Comparison of ENCODE assay signal across 15 cellular contexts in genomic region chr1:116521186-116521585, GRCh38. TPM values are rescaled to one million over a fixed set of nuclear protein-coding genes. Genes with fewer than 3 reads are reported as not detected.
DNase-seq lines count a peak whose midpoint lies in the region; ATAC-seq and TF ChIP-seq lines count a peak whose summit lies in the region.
"Had no signal": no experiment of that assay in that cellular context is flagged by ENCODE, and none has a peak within 500 bp of the region (broad histone marks: within the 10 kb centered on the region; RNA-seq: fewer than 3 reads in every experiment).

No MANE protein-coding gene starts in this region.

- H3K4me3 ChIP-seq in heart left ventricle (no peak overlapping the region), right atrium auricular region (no peak overlapping the region), right cardiac atrium (ENCODE audit: low read length) (no peak overlapping the region), aorta (ENCODE audit: low read length in 2 of 2) (no peak overlapping the region)
- H3K4me3 ChIP-seq: K562 had no signal

- H3K36me3 ChIP-seq in heart left ventricle (peaks cover 0 to 38% (median 26%) of the 10 kb centered on the region in 9 donors), right atrium auricular region (peaks cover 6% of the 10 kb centered on the region), aorta (ENCODE audit: control insufficient read depth in 1 of 2, insufficient read depth in 2 of 2, low read length in 1 of 2) (peaks cover 0 to 2% of the 10 kb centered on the region in 2 donors)

- H3K27me3 ChIP-seq in heart left ventricle (no peaks in the 10 kb centered on the region), right atrium auricular region (no peaks in the 10 kb centered on the region), right cardiac atrium (ENCODE audit: control insufficient read depth, insufficient read depth) (no peaks in the 10 kb centered on the region), aorta (ENCODE audit: control insufficient read depth in 1 of 2, insufficient read depth in 2 of 2, low read length in 1 of 2) (no peaks in the 10 kb centered on the region)

- TF ChIP-seq POLR2A in heart left ventricle (IDR thresholded peaks at IDR 0.05), result no peak

- DNase-seq in heart left ventricle (no peak), right atrium auricular region (ENCODE audit: low spot score) (no peak), amniotic epithelial cell (ENCODE audit: low read depth) (peak; percentile 12), right cardiac atrium (no peak), aorta (no peak)
- no peak for DNase-seq in activated CD4-positive, alpha-beta T cell treated with anti-CD3 and anti-CD28 coated beads for 36 hours
- DNase-seq: activated CD8-positive, alpha-beta T cell treated with anti-CD3 and anti-CD28 coated beads, Interleukin-2, amount 10 ng/mL, durations not matched to agents 7 days and 5 days; activated naive CD4-positive, alpha-beta T cell treated with anti-CD3 and anti-CD28 coated beads for 36 hours; NCI-H187; NCI-H526 treated with DMSO at 0.1 percent for 48 hours; SHP77 had no signal

- H3K36me3 Mint-ChIP-seq in activated T-helper 17 cell treated with anti-CD3 and anti-CD28 coated beads, Interleukin-2, amount 50 U/mL, for 72 hours (ENCODE audit: low read depth), result peaks cover 61% of the 10 kb centered on the region
- peaks cover 2% of the 10 kb centered on the region for H3K36me3 Mint-ChIP-seq in activated CD4-positive, alpha-beta T cell treated with anti-CD3 and anti-CD28 coated beads for 36 hours (ENCODE audit: low read depth)

- CTCF ChIA-PET in activated CD4-positive, alpha-beta T cell treated with anti-CD3 and anti-CD28 coated beads for 36 hours (lab: Charles Lee), result no interaction called here

- TF ChIP-seq CTCF in heart left ventricle (IDR thresholded peaks at IDR 0.05) (no peak), right atrium auricular region (IDR thresholded peaks at IDR 0.05) (no peak)

- 84 to 88% (median 88%) methylated on average over 3 of the region's 3 CpGs for WGBS in heart left ventricle, 4 donors
- 76% methylated on average over 3 of the region's 3 CpGs for WGBS in right cardiac atrium
- WGBS in aorta, 2 donors, result 17 to 21% methylated on average over 3 of the region's 3 CpGs

- intact Hi-C loops in heart left ventricle (cut with DNase I), result no loop called here
- intact Hi-C loops in right cardiac atrium (cut with DNase I), result no loop called here
- intact Hi-C loops in aorta (cut with DNase I), result loop anchor here in 1 of 2 donors (5.0 kb wide), 1 partner anchor 51 kb away; the partner anchor contains the start of gene CD58
- intact Hi-C loops in activated CD4-positive, alpha-beta T cell treated with anti-CD3 and anti-CD28 coated beads for 36 hours (cut with DNase I, micrococcal nuclease), result no loop called here

- H3K4me3 Mint-ChIP-seq in activated T-helper 17 cell treated with anti-CD3 and anti-CD28 coated beads, Interleukin-2, amount 50 U/mL, for 72 hours, result no peak overlapping the region
- H3K4me3 Mint-ChIP-seq in activated CD4-positive, alpha-beta T cell treated with anti-CD3 and anti-CD28 coated beads for 36 hours, result no peak overlapping the region
- H3K4me3 Mint-ChIP-seq: activated CD8-positive, alpha-beta T cell treated with anti-CD3 and anti-CD28 coated beads, Interleukin-2, amount 10 ng/mL, durations not matched to agents 7 days and 5 days; activated naive CD4-positive, alpha-beta T cell treated with anti-CD3 and anti-CD28 coated beads for 36 hours had no signal

- ATAC-seq in heart left ventricle (peak in 3 of 4 donors; percentile 30 to 42 (median 39)), right cardiac atrium (peak; percentile 47 to 59), aorta (ENCODE audit: low FRiP score) (peak; percentile 76), HG03095 (IDR thresholded peaks at IDR 0.05; ENCODE audit: unreplicated experiment) (no peak)
- no peak for ATAC-seq in activated T-helper 17 cell treated with anti-CD3 and anti-CD28 coated beads, Interleukin-2, amount 50 U/mL, for 72 hours (replicated peaks)
- ATAC-seq in activated CD4-positive, alpha-beta T cell treated with anti-CD3 and anti-CD28 coated beads for 36 hours, result no peak
- ATAC-seq: activated CD8-positive, alpha-beta T cell treated with anti-CD3 and anti-CD28 coated beads, Interleukin-2, amount 10 ng/mL, durations not matched to agents 7 days and 5 days; K562 had no signal

- H3K9me3 Mint-ChIP-seq in activated T-helper 17 cell treated with anti-CD3 and anti-CD28 coated beads, Interleukin-2, amount 50 U/mL, for 72 hours, result no peaks in the 10 kb centered on the region
- H3K9me3 Mint-ChIP-seq in activated CD4-positive, alpha-beta T cell treated with anti-CD3 and anti-CD28 coated beads for 36 hours (ENCODE audit: low read depth), result no peaks in the 10 kb centered on the region
- H3K9me3 Mint-ChIP-seq: activated naive CD4-positive, alpha-beta T cell treated with anti-CD3 and anti-CD28 coated beads for 36 hours had no signal

- H3K4me1 ChIP-seq in heart left ventricle (peaks cover 0 to 6% (median 0%) of the 10 kb centered on the region in 12 donors), right atrium auricular region (no peaks in the 10 kb centered on the region), right cardiac atrium (ENCODE audit: control insufficient read depth, insufficient read depth, low read length) (no peaks in the 10 kb centered on the region), aorta (ENCODE audit: control insufficient read depth in 1 of 2, insufficient read depth in 2 of 2, low read length in 2 of 2) (no peaks in the 10 kb centered on the region)

- H3K9me3 ChIP-seq in heart left ventricle (no peaks in the 10 kb centered on the region), right atrium auricular region (no peaks in the 10 kb centered on the region), right cardiac atrium (ENCODE audit: control insufficient read depth, low read length) (no peaks in the 10 kb centered on the region), aorta (ENCODE audit: control insufficient read depth, low read length) (no peaks in the 10 kb centered on the region)

- no peak overlapping the region for H3K27ac Mint-ChIP-seq in activated T-helper 17 cell treated with anti-CD3 and anti-CD28 coated beads, Interleukin-2, amount 50 U/mL, for 72 hours
- no peak overlapping the region for H3K27ac Mint-ChIP-seq in activated CD4-positive, alpha-beta T cell treated with anti-CD3 and anti-CD28 coated beads for 36 hours
- H3K27ac Mint-ChIP-seq: activated CD8-positive, alpha-beta T cell treated with anti-CD3 and anti-CD28 coated beads, Interleukin-2, amount 10 ng/mL, durations not matched to agents 7 days and 5 days; activated naive CD4-positive, alpha-beta T cell treated with anti-CD3 and anti-CD28 coated beads for 36 hours had no signal

- H3K4me1 Mint-ChIP-seq in activated T-helper 17 cell treated with anti-CD3 and anti-CD28 coated beads, Interleukin-2, amount 50 U/mL, for 72 hours, result peaks cover 15% of the 10 kb centered on the region
- peaks cover 14% of the 10 kb centered on the region for H3K4me1 Mint-ChIP-seq in activated CD4-positive, alpha-beta T cell treated with anti-CD3 and anti-CD28 coated beads for 36 hours

- H3K27ac ChIP-seq in heart left ventricle, result no peak overlapping the region
- no peak overlapping the region for H3K27ac ChIP-seq in right atrium auricular region
- H3K27ac ChIP-seq in right cardiac atrium (ENCODE audit: low read length), result no peak overlapping the region
- peak overlapping the region; percentile 51 to 81 for H3K27ac ChIP-seq in aorta (ENCODE audit: low read depth in 1 of 2, low read length in 2 of 2)
- H3K27ac ChIP-seq: epithelial cell of prostate had no signal

- POLR2A ChIA-PET in activated CD4-positive, alpha-beta T cell treated with anti-CD3 and anti-CD28 coated beads for 36 hours (lab: Charles Lee), result no interaction called here

- H3K27me3 Mint-ChIP-seq in activated T-helper 17 cell treated with anti-CD3 and anti-CD28 coated beads, Interleukin-2, amount 50 U/mL, for 72 hours, result no peaks in the 10 kb centered on the region
- H3K27me3 Mint-ChIP-seq in activated CD4-positive, alpha-beta T cell treated with anti-CD3 and anti-CD28 coated beads for 36 hours, result no peaks in the 10 kb centered on the region

RNA-seq across cellular contexts. Expression of gene CD58, which starts 49.6 kb away (rescaled TPM):
- total RNA-seq in heart left ventricle, result 10 to 100 TPM; 19.6 to 37.5 (median 27.1) TPM
- polyA plus RNA-seq in heart left ventricle, result 10 to 100 TPM; 39.1 to 45.8 TPM
- total RNA-seq in right atrium auricular region, result 10 to 100 TPM; 26.4 to 27.4 TPM
- total RNA-seq in right cardiac atrium, result 10 to 100 TPM; 17.8 to 28.7 (median 21.4) TPM
- polyA plus RNA-seq in right cardiac atrium, result 39.0 TPM
- total RNA-seq in aorta, result 10 to 100 TPM; 28.6 to 30.7 TPM
- 10 to 100 TPM; 32.4 to 45.4 TPM for polyA plus RNA-seq in aorta
- 10 to 100 TPM; 36.8 to 40.5 TPM for total RNA-seq in activated T-helper 17 cell treated with anti-CD3 and anti-CD28 coated beads, Interleukin-2, amount 50 U/mL, for 72 hours
- total RNA-seq in activated CD4-positive, alpha-beta T cell treated with anti-CD3 and anti-CD28 coated beads for 36 hours, result 10 to 100 TPM; 12.4 to 16.0 TPM

Comparison
In these comparisons a context has a peak if more than half of its experiments do, and no peak if none do; other contexts are left out.
1. ATAC-seq: peak in heart left ventricle (3 of 4), right cardiac atrium (2 of 2) and aorta (single experiment); none in HG03095 (single experiment), activated T-helper 17 cell treated with anti-CD3 and anti-CD28 coated beads, Interleukin-2, amount 50 U/mL, for 72 hours (single experiment) and activated CD4-positive, alpha-beta T cell treated with anti-CD3 and anti-CD28 coated beads for 36 hours (single experiment).
2. H3K27ac ChIP-seq: peak in aorta (2 of 2); none in heart left ventricle (0 of 12), right atrium auricular region (0 of 2) and right cardiac atrium (single experiment).